1 cellular context compared by ENCODE assay signal in the genomic region with DNA sequence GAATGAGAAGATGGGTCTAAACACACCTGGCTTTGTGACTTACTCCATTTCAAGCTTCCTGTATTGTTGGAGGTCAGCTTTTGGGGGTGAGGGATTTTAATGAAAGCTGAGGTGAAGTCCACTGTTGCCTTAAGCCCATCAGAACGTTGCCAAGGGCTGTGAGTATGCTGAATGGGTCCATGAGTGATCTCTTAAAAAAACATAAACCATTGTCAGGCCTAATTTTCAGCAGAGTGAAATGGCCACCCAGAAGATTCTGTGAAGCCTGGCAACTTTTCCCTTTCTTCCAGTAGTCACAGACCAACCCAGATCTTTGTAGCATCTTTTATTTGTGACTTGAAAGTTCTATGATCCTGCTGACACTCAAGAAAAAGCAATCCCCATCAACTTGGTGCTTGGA.
TF ChIP-seq lines count a peak whose summit lies in the region.

No MANE protein-coding gene starts in this region.

TF ChIP-seq in HCT116, 20 proteins besides CTCF, POLR2A, EP300 and RAD21:
- TF ChIP-seq, protein P1, sequence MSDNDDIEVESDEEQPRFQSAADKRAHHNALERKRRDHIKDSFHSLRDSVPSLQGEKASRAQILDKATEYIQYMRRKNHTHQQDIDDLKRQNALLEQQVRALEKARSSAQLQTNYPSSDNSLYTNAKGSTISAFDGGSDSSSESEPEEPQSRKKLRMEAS (IDR thresholded peaks at IDR 0.05), result no peak
- TF ChIP-seq YY1 (IDR thresholded peaks at IDR 0.05; ENCODE audit: extremely low read depth, insufficient replicate concordance, low read depth, low read length) (no peak), TCF7L2 (IDR thresholded peaks at IDR 0.05; ENCODE audit: borderline replicate concordance, extremely low read depth, insufficient read depth, insufficient read length) (no peak), SIN3A (IDR thresholded peaks at IDR 0.05; ENCODE audit: low read depth) (no peak), FOSL1 (IDR thresholded peaks at IDR 0.05; ENCODE audit: low read depth) (no peak), CEBPB (IDR thresholded peaks at IDR 0.05; ENCODE audit: low read depth) (no peak), JUND (IDR thresholded peaks at IDR 0.05) (no peak), SRF (IDR thresholded peaks at IDR 0.05; ENCODE audit: low read depth) (no peak), CBX3 (IDR thresholded peaks at IDR 0.05; ENCODE audit: low read depth) (no peak), EZH2 (IDR thresholded peaks at IDR 0.05) (no peak), ZNF274 (IDR thresholded peaks at IDR 0.05; ENCODE audit: low read depth, low read length) (no peak), EZH2phosphoT487 (IDR thresholded peaks at IDR 0.05; ENCODE audit: borderline replicate concordance) (no peak), SP1 (IDR thresholded peaks at IDR 0.05; ENCODE audit: low read depth) (no peak), EGR1 (IDR thresholded peaks at IDR 0.05; ENCODE audit: low read depth) (no peak), ELF1 (IDR thresholded peaks at IDR 0.05; ENCODE audit: borderline replicate concordance, low read depth) (no peak)
- TF ChIP-seq, protein P2, sequence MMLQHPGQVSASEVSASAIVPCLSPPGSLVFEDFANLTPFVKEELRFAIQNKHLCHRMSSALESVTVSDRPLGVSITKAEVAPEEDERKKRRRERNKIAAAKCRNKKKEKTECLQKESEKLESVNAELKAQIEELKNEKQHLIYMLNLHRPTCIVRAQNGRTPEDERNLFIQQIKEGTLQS (IDR thresholded peaks at IDR 0.05), result no peak
- TF ChIP-seq, protein P3, sequence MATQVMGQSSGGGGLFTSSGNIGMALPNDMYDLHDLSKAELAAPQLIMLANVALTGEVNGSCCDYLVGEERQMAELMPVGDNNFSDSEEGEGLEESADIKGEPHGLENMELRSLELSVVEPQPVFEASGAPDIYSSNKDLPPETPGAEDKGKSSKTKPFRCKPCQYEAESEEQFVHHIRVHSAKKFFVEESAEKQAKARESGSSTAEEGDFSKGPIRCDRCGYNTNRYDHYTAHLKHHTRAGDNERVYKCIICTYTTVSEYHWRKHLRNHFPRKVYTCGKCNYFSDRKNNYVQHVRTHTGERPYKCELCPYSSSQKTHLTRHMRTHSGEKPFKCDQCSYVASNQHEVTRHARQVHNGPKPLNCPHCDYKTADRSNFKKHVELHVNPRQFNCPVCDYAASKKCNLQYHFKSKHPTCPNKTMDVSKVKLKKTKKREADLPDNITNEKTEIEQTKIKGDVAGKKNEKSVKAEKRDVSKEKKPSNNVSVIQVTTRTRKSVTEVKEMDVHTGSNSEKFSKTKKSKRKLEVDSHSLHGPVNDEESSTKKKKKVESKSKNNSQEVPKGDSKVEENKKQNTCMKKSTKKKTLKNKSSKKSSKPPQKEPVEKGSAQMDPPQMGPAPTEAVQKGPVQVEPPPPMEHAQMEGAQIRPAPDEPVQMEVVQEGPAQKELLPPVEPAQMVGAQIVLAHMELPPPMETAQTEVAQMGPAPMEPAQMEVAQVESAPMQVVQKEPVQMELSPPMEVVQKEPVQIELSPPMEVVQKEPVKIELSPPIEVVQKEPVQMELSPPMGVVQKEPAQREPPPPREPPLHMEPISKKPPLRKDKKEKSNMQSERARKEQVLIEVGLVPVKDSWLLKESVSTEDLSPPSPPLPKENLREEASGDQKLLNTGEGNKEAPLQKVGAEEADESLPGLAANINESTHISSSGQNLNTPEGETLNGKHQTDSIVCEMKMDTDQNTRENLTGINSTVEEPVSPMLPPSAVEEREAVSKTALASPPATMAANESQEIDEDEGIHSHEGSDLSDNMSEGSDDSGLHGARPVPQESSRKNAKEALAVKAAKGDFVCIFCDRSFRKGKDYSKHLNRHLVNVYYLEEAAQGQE (IDR thresholded peaks at IDR 0.05; ENCODE audit: low read depth), result no peak
